24 cellular contexts compared by ENCODE assay signal in genomic region chr6:90483956-90484355, GRCh38.
A peak's percentile ranks its signal among the peaks of the same experiment; 100 is the strongest.
DNase-seq lines count a peak whose midpoint lies in the region; ATAC-seq and TF ChIP-seq lines count a peak whose summit lies in the region.
"Had no signal": no experiment of that assay in that cellular context is flagged by ENCODE, and none has a peak within 500 bp of the region (broad histone marks: within the 10 kb centered on the region; RNA-seq: fewer than 3 reads in every experiment).

No MANE protein-coding gene starts in this region.

- no peak overlapping the region for H3K4me3 Mint-ChIP-seq in nephron progenitor cell
- no peak overlapping the region for H3K4me3 Mint-ChIP-seq in neural progenitor cell
- H3K4me3 Mint-ChIP-seq in HFFc6: no peak overlapping the region
- no peak overlapping the region for H3K4me3 Mint-ChIP-seq in glutamatergic neuron (ENCODE audit: unreplicated experiment)
- H3K4me3 Mint-ChIP-seq: CD14-positive monocyte; CD4-positive, alpha-beta T cell; CD8-positive, alpha-beta memory T cell had no signal

- H3K27me3 ChIP-seq in esophagus muscularis mucosa (no peaks in the 10 kb centered on the region), neural progenitor cell (no peaks in the 10 kb centered on the region)
- H3K27me3 ChIP-seq: BLaER1 treated with 17β-estradiol and CSF1 and Interleukin-3, amounts not matched to agents 10 nM and 100 nM had no signal

- TF ChIP-seq CTCF in esophagus muscularis mucosa (IDR thresholded peaks at IDR 0.05) (no peak), nephron progenitor cell (IDR thresholded peaks at IDR 0.05) (no peak), neural progenitor cell (IDR thresholded peaks at IDR 0.05) (no peak), HFFc6 (IDR thresholded peaks at IDR 0.05) (no peak), glutamatergic neuron (IDR thresholded peaks at IDR 0.05; ENCODE audit: partially characterized antibody, unreplicated experiment) (no peak)

- peak overlapping the region; percentile 80 for H3K27ac Mint-ChIP-seq in nephron progenitor cell
- H3K27ac Mint-ChIP-seq in neural progenitor cell: peak overlapping the region; percentile 97
- H3K27ac Mint-ChIP-seq in HFFc6: no peak overlapping the region
- H3K27ac Mint-ChIP-seq in glutamatergic neuron (ENCODE audit: unreplicated experiment): no peak overlapping the region
- H3K27ac Mint-ChIP-seq: CD4-positive, alpha-beta T cell had no signal

- H3K4me2 ChIP-seq in neural progenitor cell: peak overlapping the region; percentile 29
- H3K4me2 ChIP-seq: A549; BLaER1 treated with 17β-estradiol and CSF1 and Interleukin-3, amounts not matched to agents 10 nM and 100 nM had no signal

- H4K20me1 ChIP-seq in neural progenitor cell (ENCODE audit: low read depth): no peaks in the 10 kb centered on the region
- H4K20me1 ChIP-seq: BLaER1 treated with 17β-estradiol and CSF1 and Interleukin-3, amounts not matched to agents 10 nM and 100 nM had no signal

- H3K27ac ChIP-seq in esophagus muscularis mucosa (replicated peaks in 1 of 4) (no peak overlapping the region), neural progenitor cell (no peak overlapping the region)
- H3K27ac ChIP-seq: A549; BLaER1 treated with 17β-estradiol and CSF1 and Interleukin-3, amounts not matched to agents 10 nM and 100 nM had no signal

- intact Hi-C loops in esophagus muscularis mucosa (cut with DNase I): no loop called here

- peaks cover 40% of the 10 kb centered on the region for H3F3A ChIP-seq in neural progenitor cell (ENCODE audit: low read depth)

- H3K4me1 Mint-ChIP-seq in nephron progenitor cell (peaks cover 19% of the 10 kb centered on the region), neural progenitor cell (peaks cover 48% of the 10 kb centered on the region), HFFc6 (ENCODE audit: low read depth) (peaks cover 5% of the 10 kb centered on the region), glutamatergic neuron (ENCODE audit: low read depth, unreplicated experiment) (peaks cover 4% of the 10 kb centered on the region)

- H3K36me3 ChIP-seq in esophagus muscularis mucosa (no peaks in the 10 kb centered on the region), neural progenitor cell (no peaks in the 10 kb centered on the region)
- H3K36me3 ChIP-seq: BE2C; BLaER1 treated with 17β-estradiol and CSF1 and Interleukin-3, amounts not matched to agents 10 nM and 100 nM had no signal

- DNase-seq in esophagus muscularis mucosa (ENCODE audit: extremely low spot score) (peak; percentile 62), nephron progenitor cell (no peak), neural progenitor cell (ENCODE audit: low spot score) (no peak), HFFc6 (no peak), glutamatergic neuron (no peak)
- DNase-seq: 8988T; ACHN; AML-193; BE2C; CD4-positive, alpha-beta T cell; CD8-positive, alpha-beta memory T cell; DMS 273 treated with DMSO at 0.1 percent for 48 hours; DMS79; EL; GDM1; GOT3; H7; HCEC 1CT had no signal

- H2AFZ ChIP-seq in neural progenitor cell (replicated peaks): no peak overlapping the region

- H3K27me3 Mint-ChIP-seq in nephron progenitor cell (ENCODE audit: low read depth, poor library complexity) (peaks cover 16% of the 10 kb centered on the region), neural progenitor cell (ENCODE audit: insufficient read depth, low read depth) (peaks cover 7% of the 10 kb centered on the region), HFFc6 (ENCODE audit: insufficient read depth) (peaks cover 22% of the 10 kb centered on the region), glutamatergic neuron (ENCODE audit: unreplicated experiment) (no peaks in the 10 kb centered on the region)

- H3K79me2 ChIP-seq in neural progenitor cell (ENCODE audit: low read depth): no peaks in the 10 kb centered on the region

- no peak overlapping the region for H3K9ac ChIP-seq in neural progenitor cell
- H3K9ac ChIP-seq: BLaER1 treated with 17β-estradiol and CSF1 and Interleukin-3, amounts not matched to agents 10 nM and 100 nM had no signal

- WGBS in esophagus muscularis mucosa: 95% methylated on average over 9 of the region's 9 CpGs

- TF ChIP-seq EP300 in esophagus muscularis mucosa (IDR thresholded peaks at IDR 0.05): no peak

- H3K9me3 Mint-ChIP-seq in nephron progenitor cell: peaks cover 47% of the 10 kb centered on the region
- peaks cover 31% of the 10 kb centered on the region for H3K9me3 Mint-ChIP-seq in neural progenitor cell
- no peaks in the 10 kb centered on the region for H3K9me3 Mint-ChIP-seq in HFFc6
- H3K9me3 Mint-ChIP-seq in glutamatergic neuron (ENCODE audit: unreplicated experiment): peaks cover 2% of the 10 kb centered on the region

- ATAC-seq in GM21526 (IDR thresholded peaks at IDR 0.05; ENCODE audit: low FRiP score, unreplicated experiment) (no peak), HG02884 (IDR thresholded peaks at IDR 0.05; ENCODE audit: unreplicated experiment) (no peak)
- ATAC-seq: A549, GM12878 had no signal

- H3K4me1 ChIP-seq in esophagus muscularis mucosa (peaks cover 2 to 3% (median 3%) of the 10 kb centered on the region in 4 donors), neural progenitor cell (peaks cover 37% of the 10 kb centered on the region)
- H3K4me1 ChIP-seq: BE2C had no signal

- no peaks in the 10 kb centered on the region for H3K9me3 ChIP-seq in esophagus muscularis mucosa
- peaks cover 4% of the 10 kb centered on the region for H3K9me3 ChIP-seq in neural progenitor cell (ENCODE audit: low read depth)
- H3K9me3 ChIP-seq: A549, BE2C had no signal

- no peak for TF ChIP-seq POLR2A in esophagus muscularis mucosa (IDR thresholded peaks at IDR 0.05; ENCODE audit: low read depth)

- H3K4me3 ChIP-seq in esophagus muscularis mucosa: no peak overlapping the region
- no peak overlapping the region for H3K4me3 ChIP-seq in neural progenitor cell
- H3K4me3 ChIP-seq: A549; BLaER1 treated with 17β-estradiol and CSF1 and Interleukin-3, amounts not matched to agents 10 nM and 100 nM; GM12878 had no signal

- H3K36me3 Mint-ChIP-seq in nephron progenitor cell (ENCODE audit: low read depth) (peaks cover 31% of the 10 kb centered on the region), neural progenitor cell (peaks cover 8% of the 10 kb centered on the region), HFFc6 (ENCODE audit: low read depth) (no peaks in the 10 kb centered on the region), glutamatergic neuron (ENCODE audit: unreplicated experiment) (peaks cover 12% of the 10 kb centered on the region)
- H3K36me3 Mint-ChIP-seq: CD14-positive monocyte had no signal

Comparison
In these comparisons a context has a peak if more than half of its experiments do, and no peak if none do; other contexts are left out.
1. H3K27ac Mint-ChIP-seq: peak in nephron progenitor cell (single experiment) and neural progenitor cell (single experiment); none in HFFc6 (single experiment) and glutamatergic neuron (single experiment).